In genomic region chr20:49936153-49937022, GRCh38 we compare ENCODE assay signal across 1 cellular context.
TF ChIP-seq lines count a peak whose summit lies in the region.

Gene RNF114, plus strand, starts transcription at chr20:49936397. Its CDS starts 16 bp downstream, at chr20:49936413.

TF ChIP-seq in HCT116, 20 proteins besides CTCF, POLR2A, EP300 and RAD21 (continued from another document):
- TF ChIP-seq ELF1 (IDR thresholded peaks at IDR 0.05; ENCODE audit: borderline replicate concordance, low read depth) (no peak), YY1 (IDR thresholded peaks at IDR 0.05; ENCODE audit: extremely low read depth, insufficient replicate concordance, low read depth, low read length) (peak; percentile 98), SIN3A (IDR thresholded peaks at IDR 0.05; ENCODE audit: low read depth) (peak; percentile 90), EGR1 (IDR thresholded peaks at IDR 0.05; ENCODE audit: low read depth) (peak; percentile 78), ZFX (IDR thresholded peaks at IDR 0.05) (peak; percentile 33; the same call in 1 of the 2 replicates), REST (IDR thresholded peaks at IDR 0.05; ENCODE audit: low read depth) (no peak)
